In genomic region chr2:99936065-99936464, GRCh38 we compare ENCODE assay signal across 14 cellular contexts.
DNase-seq lines count a peak whose midpoint lies in the region; ATAC-seq and TF ChIP-seq lines count a peak whose summit lies in the region.
"Had no signal": no experiment of that assay in that cellular context is flagged by ENCODE, and none has a peak within 500 bp of the region (broad histone marks: within the 10 kb centered on the region; RNA-seq: fewer than 3 reads in every experiment).

No MANE protein-coding gene starts in this region.

- H3K4me3 ChIP-seq in IMR-90 (ENCODE audit: insufficient read depth, low read depth, low read length) (no peak overlapping the region), smooth muscle cell (no peak overlapping the region)
- H3K4me3 ChIP-seq: PC-9 had no signal

- no peak overlapping the region for H3K56ac ChIP-seq in IMR-90 (ENCODE audit: extremely low read depth, insufficient read depth, low read length)

- no peaks in the 10 kb centered on the region for H3K27me3 ChIP-seq in IMR-90 (ENCODE audit: control insufficient read depth, insufficient read depth, low read length)
- peaks cover 95% of the 10 kb centered on the region for H3K27me3 ChIP-seq in smooth muscle cell (ENCODE audit: low read depth)

- H3K9ac ChIP-seq in IMR-90 (ENCODE audit: low read depth, low read length) (no peak overlapping the region), smooth muscle cell (ENCODE audit: low read depth) (no peak overlapping the region)

- peaks cover 5% of the 10 kb centered on the region; the same call in 1 of the 2 replicates for H3K9me1 ChIP-seq in IMR-90 (ENCODE audit: insufficient read depth, low read length)

- H3K9me3 Mint-ChIP-seq in activated B cell treated with CpG ODN at 0.5 μM for 24 hours = no peaks in the 10 kb centered on the region
- H3K9me3 Mint-ChIP-seq: HFFc6 had no signal

- POLR2A ChIA-PET in IMR-90 (lab: Charles Lee; ENCODE audit: unreplicated experiment) (no interaction called here), activated B cell treated with CpG ODN at 0.5 μM for 24 hours (lab: Charles Lee) (interaction anchor here (0.6 kb wide), 1 partner anchor 96 kb away, joined by 4 read pairs; no protein-coding TSS in a partner anchor)

- DNase-seq in IMR-90 (no peak), activated B cell treated with CpG ODN at 0.5 μM for 24 hours (no peak), iPS-NIHi7 (ENCODE audit: extremely low spot score) (peak; percentile 24), smooth muscle cell (lab: John Stamatoyannopoulos, UW; ENCODE audit: unreplicated experiment) (no peak), mucosa of gallbladder (ENCODE audit: low spot score) (no peak), hypothalamus (lab: John Stamatoyannopoulos, UW) (no peak), GM19238 (ENCODE audit: insufficient read length, low spot score) (no peak)
- DNase-seq: COR-L47, HFFc6, NCI-H1105 treated with DMSO at 0.1 percent for 48 hours, NCI-H187, NCI-H226, PC-9 had no signal

- no peak overlapping the region for H2BK15ac ChIP-seq in IMR-90 (ENCODE audit: low read depth, low read length)

- TF ChIP-seq CTCF in IMR-90 (conservative IDR thresholded peaks at IDR 0.05; ENCODE audit: low read depth, low read length) (no peak), activated B cell treated with CpG ODN at 0.5 μM for 24 hours (IDR thresholded peaks at IDR 0.05) (no peak), smooth muscle cell (IDR thresholded peaks at IDR 0.05; ENCODE audit: borderline replicate concordance, insufficient read depth, poor library complexity, severe bottlenecking) (no peak)

- peaks cover 50% of the 10 kb centered on the region for H3K4me1 Mint-ChIP-seq in activated B cell treated with CpG ODN at 0.5 μM for 24 hours
- H3K4me1 Mint-ChIP-seq: CD14-positive monocyte had no signal

- H3K4me2 ChIP-seq in IMR-90 (ENCODE audit: low read depth, low read length) (no peak overlapping the region), smooth muscle cell (peak overlapping the region; percentile 1)
- H3K4me2 ChIP-seq: PC-9 had no signal

- H3K18ac ChIP-seq in IMR-90 (ENCODE audit: low read depth, low read length) = no peak overlapping the region

- no peak overlapping the region for H2AK5ac ChIP-seq in IMR-90 (ENCODE audit: low read depth, low read length)

- H3K27ac ChIP-seq in IMR-90 (ENCODE audit: insufficient read depth, low read length) = no peak overlapping the region
- no peak overlapping the region for H3K27ac ChIP-seq in smooth muscle cell (ENCODE audit: low read depth)
- H3K27ac ChIP-seq: PC-9 had no signal

- no peak overlapping the region for H2AK9ac ChIP-seq in IMR-90 (replicated peaks; ENCODE audit: low read depth, low read length, poor library complexity)

- CTCF ChIA-PET in IMR-90 (lab: Yijun Ruan, JAX) = no interaction called here
- CTCF ChIA-PET in activated B cell treated with CpG ODN at 0.5 μM for 24 hours (lab: Charles Lee) = interaction anchor here (0.9 kb wide), 1 partner anchor 13 kb away, joined by 3 read pairs; no protein-coding TSS in a partner anchor

- H3K4me1 ChIP-seq in IMR-90 (ENCODE audit: control insufficient read depth, insufficient read depth, low read length) = no peaks in the 10 kb centered on the region; the same call in 1 of the 2 replicates
- no peaks in the 10 kb centered on the region for H3K4me1 ChIP-seq in smooth muscle cell (ENCODE audit: low read depth)

- peak overlapping the region; percentile 84 for H3K27ac Mint-ChIP-seq in activated B cell treated with CpG ODN at 0.5 μM for 24 hours
- H3K27ac Mint-ChIP-seq: CD14-positive monocyte, HFFc6 had no signal

- no peak for TF ChIP-seq POLR2A in IMR-90 (IDR thresholded peaks at IDR 0.05; ENCODE audit: low read depth, low read length)

- no peak for TF ChIP-seq RAD21 in IMR-90 (IDR thresholded peaks at IDR 0.05; ENCODE audit: low read length)

- H2AFZ ChIP-seq in IMR-90 (replicated peaks; ENCODE audit: low read length, poor library complexity) = no peak overlapping the region
- no peak overlapping the region for H2AFZ ChIP-seq in smooth muscle cell (ENCODE audit: low read depth)
- H2AFZ ChIP-seq: PC-9 had no signal

- no peaks in the 10 kb centered on the region; the same call in 1 of the 2 replicates for H3K9me3 ChIP-seq in IMR-90 (ENCODE audit: control insufficient read depth, insufficient read depth, low read length)
- H3K9me3 ChIP-seq in smooth muscle cell (replicated peaks; ENCODE audit: low read depth) = no peaks in the 10 kb centered on the region

- dilution Hi-C loops in IMR-90 (cut with HindIII; ENCODE audit: low sequenced_read_pairs, unreplicated experiment) = no loop called here

- H2BK120ac ChIP-seq in IMR-90 (ENCODE audit: low read depth, low read length) = peak overlapping the region; percentile 3; the same call in 1 of the 2 replicates

- BruUV-seq in IMR-90 (replicated peaks; lab: Mats Ljungman, UMichigan) = no TSS peak

- no peaks in the 10 kb centered on the region for H3K79me2 ChIP-seq in smooth muscle cell (ENCODE audit: low read depth)

- WGBS in IMR-90 (ENCODE audit: extremely low coverage in 2 of 2, insufficient read length in 1 of 2), 2 experiments = no CpG with 5 or more reads among the region's 3 CpGs
- WGBS in smooth muscle cell (ENCODE audit: low lambda C conversion rate) = 32% methylated on average over 3 of the region's 3 CpGs

- ATAC-seq in IMR-90 (ENCODE audit: low read depth) = no peak
- ATAC-seq in activated B cell treated with CpG ODN at 0.5 μM for 24 hours (ENCODE audit: low read depth) = peak; percentile 15

- H3F3A ChIP-seq in smooth muscle cell (ENCODE audit: low read depth) = no peaks in the 10 kb centered on the region

- H3K36me3 ChIP-seq in IMR-90 (ENCODE audit: control insufficient read depth, insufficient read depth, low read length) (peaks cover 22% of the 10 kb centered on the region), smooth muscle cell (ENCODE audit: low read depth) (no peaks in the 10 kb centered on the region)

- peak overlapping the region in 1 of 2 experiments; percentile 14; a peak in 1 of 4 replicates for H4K8ac ChIP-seq in IMR-90 (ENCODE audit: low read depth in 2 of 2, low read length in 2 of 2)

- no peak overlapping the region for H3K4ac ChIP-seq in IMR-90 (ENCODE audit: low read depth, low read length)

- no peaks in the 10 kb centered on the region for H3K27me3 Mint-ChIP-seq in activated B cell treated with CpG ODN at 0.5 μM for 24 hours

- H4K5ac ChIP-seq in IMR-90 (ENCODE audit: low read depth, low read length) = peak overlapping the region; percentile 12; the same call in 1 of the 2 replicates

- H3K4me3 Mint-ChIP-seq in activated B cell treated with CpG ODN at 0.5 μM for 24 hours = no peak overlapping the region
- H3K4me3 Mint-ChIP-seq: CD14-positive monocyte, HFFc6 had no signal

- no peak overlapping the region for H4K91ac ChIP-seq in IMR-90 (ENCODE audit: insufficient read depth, low read depth, low read length)

- peaks cover 0 to 7% of the 10 kb centered on the region in 2 experiments; a peak in 1 of 4 replicates for H3K79me1 ChIP-seq in IMR-90 (ENCODE audit: low read depth in 1 of 2, low read length in 2 of 2)

- H2BK20ac ChIP-seq in IMR-90 (ENCODE audit: low read depth, low read length) = no peak overlapping the region

- peaks cover 92% of the 10 kb centered on the region for H3K36me3 Mint-ChIP-seq in activated B cell treated with CpG ODN at 0.5 μM for 24 hours (ENCODE audit: low read depth)

- H3K23ac ChIP-seq in IMR-90 (ENCODE audit: low read depth, low read length) = no peak overlapping the region

- in situ Hi-C loops in IMR-90 (cut with MboI; ENCODE audit: low sequenced_read_pairs) = no loop called here

- intact Hi-C loops in IMR-90 (cut with micrococcal nuclease) (no loop called here), activated B cell treated with CpG ODN at 0.5 μM for 24 hours (cut with micrococcal nuclease) (no loop called here)

- no peak overlapping the region for H2BK5ac ChIP-seq in IMR-90 (ENCODE audit: low read depth, low read length, poor library complexity, severe bottlenecking)

- H4K20me1 ChIP-seq in IMR-90 (ENCODE audit: insufficient read depth, low read length) (no peaks in the 10 kb centered on the region), smooth muscle cell (ENCODE audit: low read depth) (no peaks in the 10 kb centered on the region)

- no peak overlapping the region; the same call in 1 of the 2 replicates for H3K14ac ChIP-seq in IMR-90 (replicated peaks; ENCODE audit: low read depth, low read length)

TF ChIP-seq in IMR-90, 13 proteins besides CTCF, POLR2A, EP300 and RAD21:
- TF ChIP-seq MXI1 (IDR thresholded peaks at IDR 0.05; ENCODE audit: borderline replicate concordance, low read depth, low read length) (no peak), FOS (IDR thresholded peaks at IDR 0.05; ENCODE audit: low read depth, low read length) (no peak), BHLHE40 (IDR thresholded peaks at IDR 0.05; ENCODE audit: low read depth, low read length) (no peak), ELK1 (IDR thresholded peaks at IDR 0.05; ENCODE audit: borderline replicate concordance, low read depth, low read length) (no peak), CHD1 (IDR thresholded peaks at IDR 0.05; ENCODE audit: low read depth, low read length) (no peak), CEBPB (IDR thresholded peaks at IDR 0.05; ENCODE audit: low read depth, low read length) (no peak), RFX5 (IDR thresholded peaks at IDR 0.05; ENCODE audit: low read depth, low read length) (no peak), SMC3 (IDR thresholded peaks at IDR 0.05; ENCODE audit: low read depth, low read length) (no peak), MAFK (IDR thresholded peaks at IDR 0.05; ENCODE audit: low read depth, low read length) (no peak), NFE2L2 (IDR thresholded peaks at IDR 0.05; ENCODE audit: low read depth, low read length) (no peak), MAZ (IDR thresholded peaks at IDR 0.05; ENCODE audit: borderline replicate concordance, low read depth, low read length) (no peak)
TF ChIP-seq in IMR-90: peak in this region for 0.
